In the genomic region with DNA sequence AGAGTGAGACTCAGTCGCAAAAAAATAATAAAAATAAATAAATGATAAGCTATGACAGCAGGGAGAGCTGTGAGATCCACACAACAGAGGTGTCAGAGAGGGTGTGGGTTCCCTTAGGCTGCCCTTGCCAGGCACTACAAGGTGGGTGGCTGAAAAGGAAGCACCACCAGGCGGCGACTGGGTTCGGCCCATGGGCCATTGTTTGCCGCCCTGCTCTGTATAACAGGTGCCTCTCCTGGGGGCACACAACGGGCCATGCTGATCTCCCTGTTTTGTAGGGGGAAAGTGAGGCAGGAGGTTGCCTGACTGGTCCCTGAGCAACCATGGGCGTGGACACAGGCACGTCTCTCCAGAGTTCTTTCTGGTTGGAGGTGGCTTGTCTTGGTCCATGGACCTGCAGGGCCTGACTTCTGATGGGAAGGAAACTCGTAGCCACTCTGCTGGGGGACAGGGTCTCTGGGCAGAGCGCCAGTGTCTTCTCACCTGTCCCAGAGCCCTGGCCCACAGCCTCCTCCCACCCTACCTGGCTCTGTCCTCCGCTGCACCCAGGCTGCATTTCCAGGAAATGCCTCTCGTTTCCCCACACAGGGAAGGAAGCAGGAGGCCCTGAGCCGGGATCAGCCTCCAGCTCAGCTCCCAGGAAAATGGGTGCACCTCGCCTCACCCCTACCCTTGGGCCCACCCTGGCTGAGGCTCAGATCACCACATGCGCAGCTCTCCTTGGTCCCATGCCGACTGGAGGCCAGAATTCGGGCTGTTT, we compare ENCODE assay signal across 13 cellular contexts.
DNase-seq lines count a peak whose midpoint lies in the region; ATAC-seq and TF ChIP-seq lines count a peak whose summit lies in the region.
"Had no signal": no experiment of that assay in that cellular context is flagged by ENCODE, and none has a peak within 500 bp of the region (broad histone marks: within the 10 kb centered on the region; RNA-seq: fewer than 3 reads in every experiment).

No MANE protein-coding gene starts in this region.

- 0 out of 2 replicates have a peak, but pooled peaks cover 2% of the 10 kb centered on the region for H3K36me3 Mint-ChIP-seq in WTC11

- no peak overlapping the region for H3K4me3 Mint-ChIP-seq in WTC11
- H3K4me3 Mint-ChIP-seq: CD4-positive, CD25-positive, alpha-beta regulatory T cell had no signal

- CTCF ChIA-PET in WTC11 (lab: Charles Lee): interaction anchor here (1.0 to 1.9 kb wide), 2 partner anchors 9 to 88 kb away, joined by 3 to 4 read pairs; no protein-coding TSS in a partner anchor

- peaks cover 4% of the 10 kb centered on the region; the same call in 1 of the 2 replicates for H3K9me3 Mint-ChIP-seq in WTC11
- H3K9me3 Mint-ChIP-seq: CD4-positive, CD25-positive, alpha-beta regulatory T cell had no signal

- intact Hi-C loops in Right ventricle myocardium inferior (cut with DNase I) (no loop called here), left ventricle myocardium superior (cut with micrococcal nuclease) (no loop called here)

- peak; percentile 6 for ATAC-seq in Right ventricle myocardium inferior
- ATAC-seq in left ventricle myocardium superior: no peak
- peak; percentile 62 for ATAC-seq in WTC11
- ATAC-seq in left lobe of liver: peak; percentile 26

- POLR2A ChIA-PET in WTC11 (lab: Charles Lee): no interaction called here

- no peak for DNase-seq in Right ventricle myocardium inferior (ENCODE audit: missing footprints)
- DNase-seq in left ventricle myocardium superior: no peak
- DNase-seq in WTC11 (ENCODE audit: low spot score): no peak
- no peak for DNase-seq in left lobe of liver (ENCODE audit: low spot score)
- DNase-seq in nucleus accumbens (lab: John Stamatoyannopoulos, UW): no peak
- DNase-seq in NCI-H526 (lab: John Stamatoyannopoulos, UW): no peak
- DNase-seq in activated CD4-positive, alpha-beta T cell treated with anti-CD3 and anti-CD28 coated beads, Interleukin-2, amount 50 U/mL, for 4 hours: no peak
- DNase-seq in cerebellar nuclear complex (lab: John Stamatoyannopoulos, UW): no peak
- DNase-seq: CD4-positive, CD25-positive, alpha-beta regulatory T cell; NCI-H2029; NCI-H2171 treated with DMSO at 0.1 percent for 48 hours; NCI-H510A; SJCRH30 had no signal

- no peak overlapping the region for H3K27ac Mint-ChIP-seq in WTC11
- H3K27ac Mint-ChIP-seq: CD4-positive, CD25-positive, alpha-beta regulatory T cell had no signal

- TF ChIP-seq CTCF in WTC11 (IDR thresholded peaks at IDR 0.05): no peak

- H3K27me3 Mint-ChIP-seq in WTC11 (ENCODE audit: low read depth): no peaks in the 10 kb centered on the region

- H3K4me1 Mint-ChIP-seq in WTC11: no peaks in the 10 kb centered on the region

TF ChIP-seq in WTC11, 78 proteins besides CTCF, POLR2A, EP300 and RAD21:
- TF ChIP-seq TCF7 (CRISPR knock-in tag; IDR thresholded peaks at IDR 0.05; ENCODE audit: low read depth): no peak
- TF ChIP-seq TEAD4 (CRISPR knock-in tag; IDR thresholded peaks at IDR 0.05): no peak
- TF ChIP-seq ZNF317 (CRISPR knock-in tag; IDR thresholded peaks at IDR 0.05; ENCODE audit: borderline replicate concordance, low read depth): no peak
- no peak for TF ChIP-seq ZNF416 (CRISPR knock-in tag; IDR thresholded peaks at IDR 0.05)
- TF ChIP-seq, protein P1, sequence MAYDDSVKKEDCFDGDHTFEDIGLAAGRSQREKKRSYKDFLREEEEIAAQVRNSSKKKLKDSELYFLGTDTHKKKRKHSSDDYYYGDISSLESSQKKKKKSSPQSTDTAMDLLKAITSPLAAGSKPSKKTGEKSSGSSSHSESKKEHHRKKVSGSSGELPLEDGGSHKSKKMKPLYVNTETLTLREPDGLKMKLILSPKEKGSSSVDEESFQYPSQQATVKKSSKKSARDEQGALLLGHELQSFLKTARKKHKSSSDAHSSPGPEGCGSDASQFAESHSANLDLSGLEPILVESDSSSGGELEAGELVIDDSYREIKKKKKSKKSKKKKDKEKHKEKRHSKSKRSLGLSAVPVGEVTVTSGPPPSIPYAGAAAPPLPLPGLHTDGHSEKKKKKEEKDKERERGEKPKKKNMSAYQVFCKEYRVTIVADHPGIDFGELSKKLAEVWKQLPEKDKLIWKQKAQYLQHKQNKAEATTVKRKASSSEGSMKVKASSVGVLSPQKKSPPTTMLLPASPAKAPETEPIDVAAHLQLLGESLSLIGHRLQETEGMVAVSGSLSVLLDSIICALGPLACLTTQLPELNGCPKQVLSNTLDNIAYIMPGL (CRISPR knock-in tag; IDR thresholded peaks at IDR 0.05): no peak
- TF ChIP-seq, protein P2, sequence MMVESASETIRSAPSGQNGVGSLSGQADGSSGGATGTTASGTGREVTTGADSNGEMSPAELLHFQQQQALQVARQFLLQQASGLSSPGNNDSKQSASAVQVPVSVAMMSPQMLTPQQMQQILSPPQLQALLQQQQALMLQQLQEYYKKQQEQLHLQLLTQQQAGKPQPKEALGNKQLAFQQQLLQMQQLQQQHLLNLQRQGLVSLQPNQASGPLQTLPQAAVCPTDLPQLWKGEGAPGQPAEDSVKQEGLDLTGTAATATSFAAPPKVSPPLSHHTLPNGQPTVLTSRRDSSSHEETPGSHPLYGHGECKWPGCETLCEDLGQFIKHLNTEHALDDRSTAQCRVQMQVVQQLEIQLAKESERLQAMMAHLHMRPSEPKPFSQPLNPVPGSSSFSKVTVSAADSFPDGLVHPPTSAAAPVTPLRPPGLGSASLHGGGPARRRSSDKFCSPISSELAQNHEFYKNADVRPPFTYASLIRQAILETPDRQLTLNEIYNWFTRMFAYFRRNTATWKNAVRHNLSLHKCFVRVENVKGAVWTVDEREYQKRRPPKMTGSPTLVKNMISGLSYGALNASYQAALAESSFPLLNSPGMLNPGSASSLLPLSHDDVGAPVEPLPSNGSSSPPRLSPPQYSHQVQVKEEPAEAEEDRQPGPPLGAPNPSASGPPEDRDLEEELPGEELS (CRISPR knock-in tag; IDR thresholded peaks at IDR 0.05): no peak
- TF ChIP-seq, protein P3, sequence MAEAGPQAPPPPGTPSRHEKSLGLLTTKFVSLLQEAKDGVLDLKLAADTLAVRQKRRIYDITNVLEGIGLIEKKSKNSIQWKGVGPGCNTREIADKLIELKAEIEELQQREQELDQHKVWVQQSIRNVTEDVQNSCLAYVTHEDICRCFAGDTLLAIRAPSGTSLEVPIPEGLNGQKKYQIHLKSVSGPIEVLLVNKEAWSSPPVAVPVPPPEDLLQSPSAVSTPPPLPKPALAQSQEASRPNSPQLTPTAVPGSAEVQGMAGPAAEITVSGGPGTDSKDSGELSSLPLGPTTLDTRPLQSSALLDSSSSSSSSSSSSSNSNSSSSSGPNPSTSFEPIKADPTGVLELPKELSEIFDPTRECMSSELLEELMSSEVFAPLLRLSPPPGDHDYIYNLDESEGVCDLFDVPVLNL (CRISPR knock-in tag; IDR thresholded peaks at IDR 0.05; ENCODE audit: borderline replicate concordance, low read depth): no peak
- TF ChIP-seq CREB1 (CRISPR knock-in tag; IDR thresholded peaks at IDR 0.05): no peak
- no peak for TF ChIP-seq JUN (CRISPR knock-in tag; IDR thresholded peaks at IDR 0.05)
